In the genomic region with DNA sequence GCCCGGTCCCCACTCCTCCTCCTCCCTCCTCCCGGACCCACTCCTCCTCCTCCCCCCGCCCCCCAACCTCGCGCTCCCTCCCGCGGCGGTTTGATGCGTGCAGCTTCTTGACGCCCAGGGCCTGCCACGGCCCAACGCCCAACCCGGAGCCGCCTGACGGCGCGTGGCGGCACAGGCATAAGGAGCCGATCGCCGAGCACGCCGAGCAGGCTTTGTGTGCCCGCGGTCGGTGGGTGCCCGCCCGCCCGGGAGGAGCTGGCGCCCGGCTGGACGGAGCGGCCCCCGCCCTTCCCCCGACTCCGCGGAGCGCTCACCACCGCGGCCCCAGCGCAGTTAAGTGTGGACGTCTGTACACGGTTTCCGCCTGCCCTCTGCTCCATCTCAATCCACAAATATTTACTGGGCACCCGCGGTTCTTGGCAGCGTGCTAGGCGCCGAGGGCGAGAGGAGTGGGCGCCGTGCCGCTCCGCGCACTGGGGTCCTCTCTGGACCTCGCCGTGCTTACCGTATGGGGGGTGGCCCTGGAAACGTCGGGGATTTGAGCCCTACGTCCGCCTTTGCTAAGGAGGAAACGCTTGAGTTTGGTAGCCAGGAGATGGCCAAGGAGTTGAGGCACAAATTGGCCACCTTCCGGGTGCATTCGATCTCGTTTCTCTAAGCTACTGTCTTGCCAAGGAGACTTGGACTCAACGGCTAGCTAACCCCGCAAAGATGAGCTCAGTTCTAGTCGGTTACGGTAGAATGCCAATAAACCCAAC, we compare ENCODE assay signal across 1 cellular context.
TF ChIP-seq lines count a peak whose summit lies in the region.

No MANE protein-coding gene starts in this region.

TF ChIP-seq in H1, 55 proteins besides CTCF, POLR2A, EP300 and RAD21:
- TF ChIP-seq EZH2 (IDR thresholded peaks at IDR 0.05; ENCODE audit: low read depth, low read length, severe bottlenecking) (no peak), RXRA (IDR thresholded peaks at IDR 0.05; ENCODE audit: insufficient read depth, low read depth, low read length) (no peak), KDM5A (IDR thresholded peaks at IDR 0.05; ENCODE audit: low read length) (0 out of 2 replicates have a peak, but pooled peaks have one; percentile 12), NANOG (IDR thresholded peaks at IDR 0.05; ENCODE audit: insufficient read depth, low read depth, low read length, poor library complexity, severe bottlenecking) (peak; percentile 49), PHF8 (conservative IDR thresholded peaks at IDR 0.05; ENCODE audit: low read depth, low read length) (peak; percentile 86), BACH1 (IDR thresholded peaks at IDR 0.05; ENCODE audit: low read length) (peak; percentile 50), E2F6 (IDR thresholded peaks at IDR 0.05) (peak; percentile 65), EGR1 (IDR thresholded peaks at IDR 0.05; ENCODE audit: borderline replicate concordance, low read depth, low read length) (peak; percentile 81), SRF (IDR thresholded peaks at IDR 0.05; ENCODE audit: low read depth, low read length) (peak; percentile 91), RFX5 (IDR thresholded peaks at IDR 0.05; ENCODE audit: borderline replicate concordance, low read depth, low read length) (no peak), TBP (IDR thresholded peaks at IDR 0.05; ENCODE audit: low read depth, low read length) (peak; percentile 50), NRF1 (IDR thresholded peaks at IDR 0.05; ENCODE audit: low read depth, low read length) (no peak), SAP30 (IDR thresholded peaks at IDR 0.05; ENCODE audit: insufficient read depth, insufficient replicate concordance, low read length) (peak; percentile 63), TEAD4 (IDR thresholded peaks at IDR 0.05; ENCODE audit: low read depth, low read length) (peak; percentile 16; the same call in 1 of the 2 replicates), ASH2L (IDR thresholded peaks at IDR 0.05; ENCODE audit: low read length) (peak; percentile 84), GABPA (IDR thresholded peaks at IDR 0.05; ENCODE audit: borderline replicate concordance, insufficient read depth, low read length) (no peak), ZNF274 (IDR thresholded peaks at IDR 0.05; ENCODE audit: borderline replicate concordance, extremely low read depth, low read length) (no peak), YY1 (IDR thresholded peaks at IDR 0.05; ENCODE audit: low read depth, low read length) (peak; percentile 81; the same call in 1 of the 2 replicates), ATF2 (IDR thresholded peaks at IDR 0.05; ENCODE audit: low read length) (no peak), CHD7 (IDR thresholded peaks at IDR 0.05; ENCODE audit: insufficient replicate concordance, low read length) (no peak), POU5F1 (IDR thresholded peaks at IDR 0.05; ENCODE audit: low read depth, low read length) (no peak), GTF2F1 (IDR thresholded peaks at IDR 0.05; ENCODE audit: borderline replicate concordance, low read depth, low read length) (no peak), FOSL1 (IDR thresholded peaks at IDR 0.05; ENCODE audit: insufficient read depth, low read depth, low read length) (peak; percentile 65; the same call in 1 of the 2 replicates), SIRT6 (IDR thresholded peaks at IDR 0.05; ENCODE audit: low read length) (no peak), KDM4A (IDR thresholded peaks at IDR 0.05; ENCODE audit: low read depth, low read length, severe bottlenecking) (peak; percentile 91), SIN3A (conservative IDR thresholded peaks at IDR 0.05 in 1 of 2, IDR thresholded peaks at IDR 0.05 in 1 of 2; ENCODE audit: low read depth in 1 of 2, low read length in 2 of 2) (peak; percentile 70 to 74; a peak in 1 of 4 replicates), TCF12 (IDR thresholded peaks at IDR 0.05; ENCODE audit: low read depth, low read length) (no peak), POLR2AphosphoS5 (IDR thresholded peaks at IDR 0.05; ENCODE audit: low read depth, low read length) (peak; percentile 19; the same call in 1 of the 2 replicates), RBBP5 (IDR thresholded peaks at IDR 0.05; ENCODE audit: borderline replicate concordance, low read depth, low read length) (peak; percentile 59; the same call in 1 of the 2 replicates), HDAC2 (IDR thresholded peaks at IDR 0.05; ENCODE audit: borderline replicate concordance in 1 of 2, low read depth in 2 of 2, low read length in 2 of 2) (peak; percentile 46 to 79; a peak in 2 of 4 replicates), SP1 (IDR thresholded peaks at IDR 0.05; ENCODE audit: low read depth, low read length) (peak; percentile 74), CHD2 (IDR thresholded peaks at IDR 0.05; ENCODE audit: low read length) (0 out of 2 replicates have a peak, but pooled peaks have one; percentile 13), TAF1 (IDR thresholded peaks at IDR 0.05; ENCODE audit: low read depth, low read length) (peak; percentile 66), TAF7 (optimal IDR thresholded peaks at IDR 0.05; ENCODE audit: borderline replicate concordance, low read depth, low read length) (peak; percentile 55), HDAC6 (IDR thresholded peaks at IDR 0.05; ENCODE audit: low read depth, low read length) (no peak), CREB1 (IDR thresholded peaks at IDR 0.05) (peak; percentile 79)
- TF ChIP-seq, protein P1, sequence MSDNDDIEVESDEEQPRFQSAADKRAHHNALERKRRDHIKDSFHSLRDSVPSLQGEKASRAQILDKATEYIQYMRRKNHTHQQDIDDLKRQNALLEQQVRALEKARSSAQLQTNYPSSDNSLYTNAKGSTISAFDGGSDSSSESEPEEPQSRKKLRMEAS (IDR thresholded peaks at IDR 0.05): peak; percentile 97
TF ChIP-seq in H1: peak in this region for 24.
